In the genomic region with DNA sequence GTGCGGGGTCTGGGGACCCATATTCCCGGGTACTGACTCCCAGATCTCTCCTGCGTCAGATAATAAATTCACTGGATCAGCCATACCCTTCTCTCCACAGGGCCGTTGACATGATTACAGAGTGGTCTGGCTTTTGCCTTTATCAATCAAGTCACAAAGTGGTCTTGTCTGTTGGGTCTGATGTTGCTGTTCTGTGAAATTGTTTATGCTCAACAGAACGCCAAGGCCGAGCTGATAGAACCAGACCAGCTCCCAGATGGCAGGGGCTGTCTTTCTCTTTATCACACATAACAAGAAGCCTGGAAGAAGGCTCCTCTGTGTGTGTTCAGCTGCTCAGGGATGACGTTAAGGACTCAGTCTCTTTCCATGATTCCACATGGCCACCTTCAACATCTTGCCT, we compare ENCODE assay signal across 26 cellular contexts. TPM values are rescaled to one million over a fixed set of nuclear protein-coding genes. Genes with fewer than 3 reads are reported as not detected.
DNase-seq lines count a peak whose midpoint lies in the region; ATAC-seq and TF ChIP-seq lines count a peak whose summit lies in the region.
"Had no signal": no experiment of that assay in that cellular context is flagged by ENCODE, and none has a peak within 500 bp of the region (broad histone marks: within the 10 kb centered on the region; RNA-seq: fewer than 3 reads in every experiment).

No MANE protein-coding gene starts in this region.

- intact Hi-C loops in activated CD8-positive, alpha-beta T cell treated with anti-CD3 and anti-CD28 coated beads for 36 hours (cut with micrococcal nuclease), result no loop called here
- intact Hi-C loops in psoas muscle (cut with DNase I), result no loop called here

- H3K4me1 Mint-ChIP-seq in activated CD8-positive, alpha-beta T cell treated with anti-CD3 and anti-CD28 coated beads for 36 hours (ENCODE audit: low read depth), result peaks cover 4% of the 10 kb centered on the region
- H3K4me1 Mint-ChIP-seq in activated CD8-positive, alpha-beta T cell treated with anti-CD3 and anti-CD28 coated beads, Interleukin-2, amount 10 ng/mL, durations not matched to agents 7 days and 5 days (ENCODE audit: low read depth), result peaks cover 7% of the 10 kb centered on the region
- peaks cover 28% of the 10 kb centered on the region for H3K4me1 Mint-ChIP-seq in WTC11
- H3K4me1 Mint-ChIP-seq in CD8-positive, alpha-beta memory T cell, result peaks cover 5 to 10% (median 7%) of the 10 kb centered on the region in 3 donors

- H3K27me3 Mint-ChIP-seq in activated CD8-positive, alpha-beta T cell treated with anti-CD3 and anti-CD28 coated beads for 36 hours, result peaks cover 62% of the 10 kb centered on the region
- peaks cover 63% of the 10 kb centered on the region for H3K27me3 Mint-ChIP-seq in activated CD8-positive, alpha-beta T cell treated with anti-CD3 and anti-CD28 coated beads, Interleukin-2, amount 10 ng/mL, durations not matched to agents 7 days and 5 days (ENCODE audit: low read depth)
- peaks cover 63% of the 10 kb centered on the region for H3K27me3 Mint-ChIP-seq in WTC11 (ENCODE audit: low read depth)
- peaks cover 45 to 84% of the 10 kb centered on the region in 2 donors for H3K27me3 Mint-ChIP-seq in CD8-positive, alpha-beta memory T cell

- no peak for TF ChIP-seq CTCF in activated CD8-positive, alpha-beta T cell treated with anti-CD3 and anti-CD28 coated beads for 36 hours (IDR thresholded peaks at IDR 0.05)
- no peak for TF ChIP-seq CTCF in WTC11 (IDR thresholded peaks at IDR 0.05)
- TF ChIP-seq CTCF in psoas muscle (IDR thresholded peaks at IDR 0.05), result no peak

- POLR2A ChIA-PET in activated CD8-positive, alpha-beta T cell treated with anti-CD3 and anti-CD28 coated beads for 36 hours (lab: Charles Lee), result interaction anchor here (0.6 kb wide), 1 partner anchor 505 kb away, joined by 3 read pairs; no protein-coding TSS in a partner anchor
- POLR2A ChIA-PET in activated CD8-positive, alpha-beta T cell treated with anti-CD3 and anti-CD28 coated beads, Interleukin-2, amount 10 ng/mL, durations not matched to agents 7 days and 5 days (lab: Charles Lee), result no interaction called here
- POLR2A ChIA-PET in WTC11 (lab: Charles Lee), result no interaction called here
- POLR2A ChIA-PET in CD8-positive, alpha-beta memory T cell (lab: Charles Lee), result no interaction called here

- no peaks in the 10 kb centered on the region for H3K9me3 ChIP-seq in iPS-15b (ENCODE audit: control insufficient read depth, insufficient read depth, low read length)
- H3K9me3 ChIP-seq in psoas muscle, result no peaks in the 10 kb centered on the region
- no peaks in the 10 kb centered on the region for H3K9me3 ChIP-seq in CD8-positive, alpha-beta memory T cell (ENCODE audit: low read length)
- H3K9me3 ChIP-seq: left ventricle myocardium inferior, neutrophil, tibial artery had no signal

- no peak overlapping the region for H3K27ac ChIP-seq in psoas muscle
- no peak overlapping the region for H3K27ac ChIP-seq in CD8-positive, alpha-beta memory T cell (ENCODE audit: low read depth, low read length)
- H3K27ac ChIP-seq: BLaER1, HL-60, left ventricle myocardium inferior, neutrophil, tibial artery had no signal

- no peaks in the 10 kb centered on the region for H3K9me3 Mint-ChIP-seq in activated CD8-positive, alpha-beta T cell treated with anti-CD3 and anti-CD28 coated beads for 36 hours
- H3K9me3 Mint-ChIP-seq in activated CD8-positive, alpha-beta T cell treated with anti-CD3 and anti-CD28 coated beads, Interleukin-2, amount 10 ng/mL, durations not matched to agents 7 days and 5 days (ENCODE audit: insufficient read depth), result no peaks in the 10 kb centered on the region
- H3K9me3 Mint-ChIP-seq in WTC11, result no peaks in the 10 kb centered on the region
- no peaks in the 10 kb centered on the region for H3K9me3 Mint-ChIP-seq in CD8-positive, alpha-beta memory T cell

- peak overlapping the region; percentile 53 for H3K4me3 Mint-ChIP-seq in activated CD8-positive, alpha-beta T cell treated with anti-CD3 and anti-CD28 coated beads for 36 hours
- H3K4me3 Mint-ChIP-seq in activated CD8-positive, alpha-beta T cell treated with anti-CD3 and anti-CD28 coated beads, Interleukin-2, amount 10 ng/mL, durations not matched to agents 7 days and 5 days, result no peak overlapping the region
- peak overlapping the region; percentile 81 for H3K4me3 Mint-ChIP-seq in WTC11
- H3K4me3 Mint-ChIP-seq in CD8-positive, alpha-beta memory T cell, result no peak overlapping the region

- no peak overlapping the region for H3K9ac ChIP-seq in iPS-15b (ENCODE audit: low read depth, low read length)
- H3K9ac ChIP-seq: BLaER1 had no signal

- CTCF ChIA-PET in activated CD8-positive, alpha-beta T cell treated with anti-CD3 and anti-CD28 coated beads for 36 hours (lab: Charles Lee), result interaction anchor here (0.7 kb wide), 1 partner anchor 193 kb away, joined by 3 read pairs; no protein-coding TSS in a partner anchor
- CTCF ChIA-PET in activated CD8-positive, alpha-beta T cell treated with anti-CD3 and anti-CD28 coated beads, Interleukin-2, amount 10 ng/mL, durations not matched to agents 7 days and 5 days (lab: Charles Lee), result interaction anchor here (0.6 kb wide), 1 partner anchor 11 kb away, joined by 3 read pairs; no protein-coding TSS in a partner anchor
- CTCF ChIA-PET in WTC11 (lab: Charles Lee), result interaction anchor here (2.3 kb wide), 1 partner anchor 104 kb away, joined by 5 read pairs; no protein-coding TSS in a partner anchor
- CTCF ChIA-PET in CD8-positive, alpha-beta memory T cell (lab: Charles Lee), result no interaction called here

- DNase-seq in activated CD8-positive, alpha-beta T cell treated with anti-CD3 and anti-CD28 coated beads for 36 hours, result no peak
- DNase-seq in activated CD8-positive, alpha-beta T cell treated with anti-CD3 and anti-CD28 coated beads, Interleukin-2, amount 10 ng/mL, durations not matched to agents 7 days and 5 days, result no peak
- DNase-seq in WTC11 (ENCODE audit: low spot score), result no peak
- no peak for DNase-seq in psoas muscle
- no peak for DNase-seq in NOMO-1 (lab: John Stamatoyannopoulos, UW; ENCODE audit: unreplicated experiment in 2 of 2)
- no peak for DNase-seq in NCI-H1092 treated with DMSO at 0.1 percent for 48 hours (lab: John Stamatoyannopoulos, UW)
- no peak for DNase-seq in CD8-positive, alpha-beta memory T cell
- DNase-seq: Calu3; cortex of kidney; left ventricle myocardium inferior; midbrain; NCI-H226; NCI-H748 treated with DMSO at 0.1 percent for 48 hours; stimulated activated naive CD4-positive, alpha-beta T cell; SW 1271; tibial artery had no signal

- peak overlapping the region; percentile 53 for H3K4me3 ChIP-seq in iPS-15b (ENCODE audit: low read depth, low read length)
- H3K4me3 ChIP-seq in psoas muscle, result peak overlapping the region; percentile 56
- H3K4me3 ChIP-seq in CD8-positive, alpha-beta memory T cell (ENCODE audit: low read length), result no peak overlapping the region
- H3K4me3 ChIP-seq: BLaER1 had no signal

- ATAC-seq in activated CD8-positive, alpha-beta T cell treated with anti-CD3 and anti-CD28 coated beads for 36 hours, result no peak
- no peak for ATAC-seq in activated CD8-positive, alpha-beta T cell treated with anti-CD3 and anti-CD28 coated beads, Interleukin-2, amount 10 ng/mL, durations not matched to agents 7 days and 5 days
- ATAC-seq in WTC11 (no peak), psoas muscle (no peak)
- ATAC-seq: activated CD4-positive, CD25-positive, alpha-beta regulatory T cell treated with anti-CD3 and anti-CD28 coated beads, Interleukin-2, amount 50 U/mL, for 24 hours; HepG2 had no signal

- H3K4me1 ChIP-seq in iPS-15b (ENCODE audit: control insufficient read depth, insufficient read depth, low read length) (peaks cover 12% of the 10 kb centered on the region), psoas muscle (no peaks in the 10 kb centered on the region)
- H3K4me1 ChIP-seq in CD8-positive, alpha-beta memory T cell (ENCODE audit: insufficient read depth, low read length), result no peaks in the 10 kb centered on the region
- H3K4me1 ChIP-seq: BLaER1 had no signal

- H3K36me3 ChIP-seq in iPS-15b (ENCODE audit: control insufficient read depth, insufficient read depth, low read length) (no peaks in the 10 kb centered on the region), psoas muscle (ENCODE audit: insufficient read depth in 1 of 2, low read depth in 1 of 2) (no peaks in the 10 kb centered on the region)
- H3K36me3 ChIP-seq in CD8-positive, alpha-beta memory T cell (ENCODE audit: insufficient read depth, low read length), result no peaks in the 10 kb centered on the region
- H3K36me3 ChIP-seq: BLaER1, left ventricle myocardium inferior, neutrophil, tibial artery had no signal

- 67 to 76% (median 70%) methylated on average over 7 of the region's 7 CpGs for WGBS in psoas muscle, 3 donors

- no peak overlapping the region for H3K27ac Mint-ChIP-seq in activated CD8-positive, alpha-beta T cell treated with anti-CD3 and anti-CD28 coated beads for 36 hours
- no peak overlapping the region for H3K27ac Mint-ChIP-seq in activated CD8-positive, alpha-beta T cell treated with anti-CD3 and anti-CD28 coated beads, Interleukin-2, amount 10 ng/mL, durations not matched to agents 7 days and 5 days
- no peak overlapping the region for H3K27ac Mint-ChIP-seq in WTC11
- no peak overlapping the region for H3K27ac Mint-ChIP-seq in CD8-positive, alpha-beta memory T cell

- no peaks in the 10 kb centered on the region for H3K36me3 Mint-ChIP-seq in activated CD8-positive, alpha-beta T cell treated with anti-CD3 and anti-CD28 coated beads for 36 hours (ENCODE audit: low read depth)
- H3K36me3 Mint-ChIP-seq in activated CD8-positive, alpha-beta T cell treated with anti-CD3 and anti-CD28 coated beads, Interleukin-2, amount 10 ng/mL, durations not matched to agents 7 days and 5 days (ENCODE audit: low read depth), result peaks cover 4% of the 10 kb centered on the region
- no peaks in the 10 kb centered on the region for H3K36me3 Mint-ChIP-seq in WTC11
- no peaks in the 10 kb centered on the region for H3K36me3 Mint-ChIP-seq in CD8-positive, alpha-beta memory T cell

- H3K27me3 ChIP-seq in iPS-15b (ENCODE audit: control insufficient read depth, insufficient read depth, low read length) (peaks cover 56% of the 10 kb centered on the region), psoas muscle (ENCODE audit: insufficient read depth in 3 of 3, low read length in 2 of 3) (peaks cover 3 to 49% (median 12%) of the 10 kb centered on the region in 3 donors)
- H3K27me3 ChIP-seq in CD8-positive, alpha-beta memory T cell (ENCODE audit: insufficient read depth, low read length, poor library complexity, severe bottlenecking), result peaks cover 13% of the 10 kb centered on the region

TF ChIP-seq in WTC11, 78 proteins besides CTCF, POLR2A, EP300 and RAD21 (continues in another document):
- TF ChIP-seq IRF2 (CRISPR knock-in tag; IDR thresholded peaks at IDR 0.05; ENCODE audit: borderline replicate concordance, low read depth), result no peak

RNA-seq across cellular contexts. Expression of gene DCLK3, which starts 0.8 kb away (rescaled TPM):
- under 1 TPM in 1 of 2 experiments, not detected in 1; 0.05 TPM for total RNA-seq in activated CD8-positive, alpha-beta T cell treated with anti-CD3 and anti-CD28 coated beads for 36 hours
- not detected for total RNA-seq in activated CD8-positive, alpha-beta T cell treated with anti-CD3 and anti-CD28 coated beads, Interleukin-2, amount 10 ng/mL, durations not matched to agents 7 days and 5 days
- total RNA-seq in WTC11 (2021) (0.44 to 0.94 TPM (median 0.55 TPM) in 3 replicates), psoas muscle (1 to 10 TPM in 2 of 4 donors, under 1 TPM in 2; 0.54 to 1.7 (median 0.93) TPM)
- polyA plus RNA-seq in psoas muscle, result under 1 TPM; 0.34 to 0.42 (median 0.36) TPM
- total RNA-seq in CD8-positive, alpha-beta memory T cell, result not detected
- polyA plus RNA-seq in CD8-positive, alpha-beta memory T cell, result not detected
- total RNA-seq: bronchial epithelial cell, Calu3, HepG2, LHCN-M2, OCI-LY7, smooth muscle cell had no signal
- polyA plus RNA-seq: HepG2, smooth muscle cell had no signal

Comparison
In these comparisons a context has a peak if more than half of its experiments do, and no peak if none do; other contexts are left out.
1. H3K4me3 Mint-ChIP-seq: peak in activated CD8-positive, alpha-beta T cell treated with anti-CD3 and anti-CD28 coated beads for 36 hours (single experiment) and WTC11 (single experiment); none in activated CD8-positive, alpha-beta T cell treated with anti-CD3 and anti-CD28 coated beads, Interleukin-2, amount 10 ng/mL, durations not matched to agents 7 days and 5 days (single experiment) and CD8-positive, alpha-beta memory T cell (0 of 7).